ENCODE assay signal across 1 cellular context in the genomic region with DNA sequence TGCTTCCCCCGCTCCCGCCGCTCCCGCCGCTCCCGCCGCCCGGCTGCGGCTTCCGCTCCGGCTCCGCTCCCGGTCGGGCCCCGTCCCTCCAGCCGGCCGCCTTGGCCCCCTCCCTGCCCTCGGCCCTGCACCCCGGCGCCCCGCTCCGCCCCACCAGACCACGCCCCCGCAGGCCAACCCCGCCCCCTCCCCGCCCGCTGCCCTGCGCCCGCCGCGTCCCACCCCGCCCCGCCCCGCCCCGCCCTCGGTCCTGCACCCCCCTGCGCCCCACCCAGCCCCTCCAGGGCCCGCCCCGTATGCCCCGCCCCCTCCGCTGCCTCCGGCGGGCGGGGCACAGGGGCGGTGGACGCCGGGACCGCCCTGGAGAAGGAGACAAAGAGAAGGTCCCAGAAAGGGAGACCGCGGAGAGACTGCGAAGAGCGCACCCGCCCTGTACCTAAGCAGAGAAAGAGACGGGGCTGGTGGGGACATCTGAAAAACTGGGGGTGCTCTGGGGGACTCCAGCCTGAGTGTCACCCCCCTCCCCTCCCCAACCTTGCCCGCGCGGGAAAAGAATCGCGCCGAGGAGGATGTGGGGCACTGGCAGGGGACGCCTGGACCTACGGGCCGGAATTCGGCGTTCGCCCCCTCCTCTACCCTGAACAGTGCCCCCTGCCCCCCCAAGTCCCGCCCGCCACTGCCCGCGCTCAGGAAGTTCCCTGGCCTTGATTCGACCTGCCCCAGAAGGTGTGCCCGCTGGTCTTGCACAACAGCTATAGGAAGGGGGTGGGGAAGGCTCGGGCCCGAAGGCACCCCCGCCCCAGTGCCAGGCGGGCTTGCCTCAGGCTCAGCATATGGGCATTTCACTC.
TF ChIP-seq lines count a peak whose summit lies in the region.

No MANE protein-coding gene starts in this region.

TF ChIP-seq in WTC11, 78 proteins besides CTCF, POLR2A, EP300 and RAD21 (continued from another document):
- TF ChIP-seq, protein P1, sequence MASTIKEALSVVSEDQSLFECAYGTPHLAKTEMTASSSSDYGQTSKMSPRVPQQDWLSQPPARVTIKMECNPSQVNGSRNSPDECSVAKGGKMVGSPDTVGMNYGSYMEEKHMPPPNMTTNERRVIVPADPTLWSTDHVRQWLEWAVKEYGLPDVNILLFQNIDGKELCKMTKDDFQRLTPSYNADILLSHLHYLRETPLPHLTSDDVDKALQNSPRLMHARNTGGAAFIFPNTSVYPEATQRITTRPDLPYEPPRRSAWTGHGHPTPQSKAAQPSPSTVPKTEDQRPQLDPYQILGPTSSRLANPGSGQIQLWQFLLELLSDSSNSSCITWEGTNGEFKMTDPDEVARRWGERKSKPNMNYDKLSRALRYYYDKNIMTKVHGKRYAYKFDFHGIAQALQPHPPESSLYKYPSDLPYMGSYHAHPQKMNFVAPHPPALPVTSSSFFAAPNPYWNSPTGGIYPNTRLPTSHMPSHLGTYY (CRISPR knock-in tag; IDR thresholded peaks at IDR 0.05) = no peak
- TF ChIP-seq ZNF423 (CRISPR knock-in tag; IDR thresholded peaks at IDR 0.05) (no peak), ESRRA (CRISPR knock-in tag; IDR thresholded peaks at IDR 0.05; ENCODE audit: borderline replicate concordance) (no peak), KAT7 (CRISPR knock-in tag; IDR thresholded peaks at IDR 0.05; ENCODE audit: borderline replicate concordance) (no peak), ZNF263 (CRISPR knock-in tag; IDR thresholded peaks at IDR 0.05; ENCODE audit: low read depth) (no peak), ZNF416 (CRISPR knock-in tag; IDR thresholded peaks at IDR 0.05) (no peak), ZNF671 (CRISPR knock-in tag; IDR thresholded peaks at IDR 0.05) (no peak), FOXK1 (CRISPR knock-in tag; IDR thresholded peaks at IDR 0.05) (no peak), FOXP1 (CRISPR knock-in tag; IDR thresholded peaks at IDR 0.05; ENCODE audit: borderline replicate concordance) (peak; percentile 56; the same call in 1 of the 2 replicates), SP1 (CRISPR knock-in tag; conservative IDR thresholded peaks at IDR 0.05) (peak; percentile 56)
- TF ChIP-seq, protein P2, sequence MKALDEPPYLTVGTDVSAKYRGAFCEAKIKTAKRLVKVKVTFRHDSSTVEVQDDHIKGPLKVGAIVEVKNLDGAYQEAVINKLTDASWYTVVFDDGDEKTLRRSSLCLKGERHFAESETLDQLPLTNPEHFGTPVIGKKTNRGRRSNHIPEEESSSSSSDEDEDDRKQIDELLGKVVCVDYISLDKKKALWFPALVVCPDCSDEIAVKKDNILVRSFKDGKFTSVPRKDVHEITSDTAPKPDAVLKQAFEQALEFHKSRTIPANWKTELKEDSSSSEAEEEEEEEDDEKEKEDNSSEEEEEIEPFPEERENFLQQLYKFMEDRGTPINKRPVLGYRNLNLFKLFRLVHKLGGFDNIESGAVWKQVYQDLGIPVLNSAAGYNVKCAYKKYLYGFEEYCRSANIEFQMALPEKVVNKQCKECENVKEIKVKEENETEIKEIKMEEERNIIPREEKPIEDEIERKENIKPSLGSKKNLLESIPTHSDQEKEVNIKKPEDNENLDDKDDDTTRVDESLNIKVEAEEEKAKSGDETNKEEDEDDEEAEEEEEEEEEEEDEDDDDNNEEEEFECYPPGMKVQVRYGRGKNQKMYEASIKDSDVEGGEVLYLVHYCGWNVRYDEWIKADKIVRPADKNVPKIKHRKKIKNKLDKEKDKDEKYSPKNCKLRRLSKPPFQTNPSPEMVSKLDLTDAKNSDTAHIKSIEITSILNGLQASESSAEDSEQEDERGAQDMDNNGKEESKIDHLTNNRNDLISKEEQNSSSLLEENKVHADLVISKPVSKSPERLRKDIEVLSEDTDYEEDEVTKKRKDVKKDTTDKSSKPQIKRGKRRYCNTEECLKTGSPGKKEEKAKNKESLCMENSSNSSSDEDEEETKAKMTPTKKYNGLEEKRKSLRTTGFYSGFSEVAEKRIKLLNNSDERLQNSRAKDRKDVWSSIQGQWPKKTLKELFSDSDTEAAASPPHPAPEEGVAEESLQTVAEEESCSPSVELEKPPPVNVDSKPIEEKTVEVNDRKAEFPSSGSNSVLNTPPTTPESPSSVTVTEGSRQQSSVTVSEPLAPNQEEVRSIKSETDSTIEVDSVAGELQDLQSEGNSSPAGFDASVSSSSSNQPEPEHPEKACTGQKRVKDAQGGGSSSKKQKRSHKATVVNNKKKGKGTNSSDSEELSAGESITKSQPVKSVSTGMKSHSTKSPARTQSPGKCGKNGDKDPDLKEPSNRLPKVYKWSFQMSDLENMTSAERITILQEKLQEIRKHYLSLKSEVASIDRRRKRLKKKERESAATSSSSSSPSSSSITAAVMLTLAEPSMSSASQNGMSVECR (CRISPR knock-in tag; IDR thresholded peaks at IDR 0.05; ENCODE audit: borderline replicate concordance) = peak; percentile 42; the same call in 1 of the 2 replicates
- TF ChIP-seq, protein P3, sequence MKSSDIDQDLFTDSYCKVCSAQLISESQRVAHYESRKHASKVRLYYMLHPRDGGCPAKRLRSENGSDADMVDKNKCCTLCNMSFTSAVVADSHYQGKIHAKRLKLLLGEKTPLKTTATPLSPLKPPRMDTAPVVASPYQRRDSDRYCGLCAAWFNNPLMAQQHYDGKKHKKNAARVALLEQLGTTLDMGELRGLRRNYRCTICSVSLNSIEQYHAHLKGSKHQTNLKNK (CRISPR knock-in tag; IDR thresholded peaks at IDR 0.05) = no peak
- TF ChIP-seq, protein P4, sequence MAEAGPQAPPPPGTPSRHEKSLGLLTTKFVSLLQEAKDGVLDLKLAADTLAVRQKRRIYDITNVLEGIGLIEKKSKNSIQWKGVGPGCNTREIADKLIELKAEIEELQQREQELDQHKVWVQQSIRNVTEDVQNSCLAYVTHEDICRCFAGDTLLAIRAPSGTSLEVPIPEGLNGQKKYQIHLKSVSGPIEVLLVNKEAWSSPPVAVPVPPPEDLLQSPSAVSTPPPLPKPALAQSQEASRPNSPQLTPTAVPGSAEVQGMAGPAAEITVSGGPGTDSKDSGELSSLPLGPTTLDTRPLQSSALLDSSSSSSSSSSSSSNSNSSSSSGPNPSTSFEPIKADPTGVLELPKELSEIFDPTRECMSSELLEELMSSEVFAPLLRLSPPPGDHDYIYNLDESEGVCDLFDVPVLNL (CRISPR knock-in tag; IDR thresholded peaks at IDR 0.05; ENCODE audit: borderline replicate concordance, low read depth) = no peak
- TF ChIP-seq, protein P5, sequence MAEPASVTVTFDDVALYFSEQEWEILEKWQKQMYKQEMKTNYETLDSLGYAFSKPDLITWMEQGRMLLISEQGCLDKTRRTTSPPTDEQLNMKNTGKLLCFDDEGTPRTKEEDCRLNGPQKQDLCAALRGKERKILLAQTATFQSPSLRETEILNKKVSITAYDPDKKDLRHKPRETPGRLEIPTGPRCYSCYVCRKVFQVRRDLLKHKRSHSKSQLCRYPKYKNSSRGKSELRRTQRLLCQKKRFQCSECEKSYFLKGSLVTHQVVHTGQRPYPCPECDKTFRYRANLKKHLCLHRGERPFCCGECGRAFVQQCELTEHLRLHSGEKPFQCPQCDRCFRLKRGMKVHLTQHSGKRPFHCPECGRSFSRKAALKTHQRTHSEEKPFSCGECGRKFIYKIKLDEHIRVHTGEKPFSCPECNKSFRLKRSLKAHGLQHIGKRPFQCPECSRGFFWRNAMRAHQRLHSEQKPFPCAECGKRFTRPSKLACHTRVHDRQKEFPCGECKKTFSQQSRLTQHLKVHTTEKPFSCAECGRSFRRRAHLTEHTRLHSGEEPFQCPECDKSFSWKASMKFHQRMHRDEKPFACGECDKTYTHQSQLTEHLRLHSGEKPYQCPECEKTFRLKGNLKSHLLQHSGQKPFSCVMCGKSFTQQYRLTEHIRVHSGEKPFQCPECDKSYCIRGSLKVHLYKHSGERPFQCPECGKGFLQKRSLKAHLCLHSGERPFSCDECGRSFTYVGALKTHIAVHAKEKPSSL (CRISPR knock-in tag; conservative IDR thresholded peaks at IDR 0.05) = no peak
